14 cellular contexts compared by ENCODE assay signal in genomic region chr3:170307998-170308398, GRCh38. TPM values are rescaled to one million over a fixed set of nuclear protein-coding genes. Genes with fewer than 3 reads are reported as not detected.
DNase-seq lines count a peak whose midpoint lies in the region; ATAC-seq, FAIRE-seq and TF ChIP-seq lines count a peak whose summit lies in the region.
"Had no signal": no experiment of that assay in that cellular context is flagged by ENCODE, and none has a peak within 500 bp of the region (broad histone marks: within the 10 kb centered on the region; RNA-seq: fewer than 3 reads in every experiment).

No MANE protein-coding gene starts in this region.

- no peaks in the 10 kb centered on the region for H3K9me1 ChIP-seq in K562 (ENCODE audit: control insufficient read depth, insufficient read depth, low read length)

- no peaks in the 10 kb centered on the region for H3K9me3 Mint-ChIP-seq in activated T-cell treated with anti-CD3 and anti-CD28 coated beads, Interleukin-2, amount 50 U/mL, for 72 hours
- no peaks in the 10 kb centered on the region for H3K9me3 Mint-ChIP-seq in CD4-positive, alpha-beta T cell

- CTCF ChIA-PET in K562 (lab: Yijun Ruan, JAX; ENCODE audit: low intra/inter-chr PET ratio) = interaction anchor here (0.6 kb wide), 1 partner anchor 291 kb away, joined by 6 read pairs; no protein-coding TSS in a partner anchor
- CTCF ChIA-PET in CD4-positive, alpha-beta T cell (lab: Charles Lee) = interaction anchor here (1.1 to 1.4 kb wide), 5 partner anchors 20 to 119 kb away, joined by 3 to 4 read pairs (median 3); no protein-coding TSS in a partner anchor

- no peaks in the 10 kb centered on the region for H3K79me2 ChIP-seq in K562 (ENCODE audit: control insufficient read depth, insufficient read depth, low read length)

- no peaks in the 10 kb centered on the region for H3K36me3 Mint-ChIP-seq in activated T-cell treated with anti-CD3 and anti-CD28 coated beads, Interleukin-2, amount 50 U/mL, for 72 hours (ENCODE audit: insufficient read depth in 2 of 2)
- peaks cover 6% of the 10 kb centered on the region for H3K36me3 Mint-ChIP-seq in CD4-positive, alpha-beta T cell (ENCODE audit: low read depth)

- H3K9me3 ChIP-seq in K562 (replicated peaks; ENCODE audit: control insufficient read depth, insufficient read depth, low read depth, low read length) = no peaks in the 10 kb centered on the region
- no peaks in the 10 kb centered on the region for H3K9me3 ChIP-seq in lung (ENCODE audit: control insufficient read depth in 2 of 2, insufficient read depth in 1 of 2, low read length in 1 of 2)
- H3K9me3 ChIP-seq in CD4-positive, alpha-beta T cell (ENCODE audit: control insufficient read depth, low read length) = no peaks in the 10 kb centered on the region

- TF ChIP-seq RAD21 in K562 (CRISPR knock-in tag; conservative IDR thresholded peaks at IDR 0.05 in 1 of 2, IDR thresholded peaks at IDR 0.05 in 1 of 2) = no peak

- TF ChIP-seq EP300 in K562 (IDR thresholded peaks at IDR 0.05; ENCODE audit: low read length) = no peak

- H3K4me3 ChIP-seq in K562 (no peak overlapping the region), lung (no peak overlapping the region)
- H3K4me3 ChIP-seq: SK-N-MC had no signal

- H4K20me1 ChIP-seq in K562 (replicated peaks; ENCODE audit: control insufficient read depth, insufficient read depth, low read length) = no peaks in the 10 kb centered on the region

- H3K4me1 ChIP-seq in K562 (replicated peaks in 1 of 2; ENCODE audit: control insufficient read depth in 2 of 2, insufficient read depth in 2 of 2, low read length in 2 of 2) (peaks cover 0 to 5% of the 10 kb centered on the region in 2 experiments; a peak in 1 of 5 replicates), lung (ENCODE audit: control insufficient read depth in 2 of 2, insufficient read depth in 2 of 2, low read length in 2 of 2) (peaks cover 0 to 2% of the 10 kb centered on the region in 2 donors)

- H3K4me2 ChIP-seq in K562 (ENCODE audit: insufficient read depth, low read length) = no peak overlapping the region; the same call in 1 of the 2 replicates

- BruUV-seq in K562 (replicated peaks; lab: Mats Ljungman, UMichigan) = no TSS peak

- TF ChIP-seq CTCF in K562 (IDR thresholded peaks at IDR 0.05 in 2 of 3, conservative IDR thresholded peaks at IDR 0.05 in 1 of 3; ENCODE audit: insufficient read depth in 2 of 3, low read depth in 1 of 3, low read length in 3 of 3) = no peak
- TF ChIP-seq CTCF in lung (IDR thresholded peaks at IDR 0.05; ENCODE audit: control extremely low read depth, extremely low read depth) = no peak
- no peak for TF ChIP-seq CTCF in CD4-positive, alpha-beta T cell (IDR thresholded peaks at IDR 0.05)

- no peak overlapping the region for H3K27ac Mint-ChIP-seq in activated T-cell treated with anti-CD3 and anti-CD28 coated beads, Interleukin-2, amount 50 U/mL, for 72 hours
- no peak overlapping the region for H3K27ac Mint-ChIP-seq in CD4-positive, alpha-beta T cell

- H3K27me3 Mint-ChIP-seq in activated T-cell treated with anti-CD3 and anti-CD28 coated beads, Interleukin-2, amount 50 U/mL, for 72 hours (ENCODE audit: low read depth) = no peaks in the 10 kb centered on the region
- H3K27me3 Mint-ChIP-seq in CD4-positive, alpha-beta T cell = no peaks in the 10 kb centered on the region

- no peak for FAIRE-seq in K562 (lab: Jason Lieb, UNC)
- FAIRE-seq: colon had no signal

- H3K9ac ChIP-seq in K562 (ENCODE audit: insufficient read depth in 1 of 2, low read depth in 2 of 2, low read length in 2 of 2) = no peak overlapping the region

- in situ Hi-C loops in K562 (cut with MboI) = no loop called here

- DNase-seq in EH (ENCODE audit: low read depth) = peak; percentile 29
- DNase-seq in LoVo (ENCODE audit: low spot score) = peak; percentile 48
- peak in 1 of 4 experiments; percentile 17 for DNase-seq in K562 (ENCODE audit: extremely low read depth in 1 of 4, low spot score in 3 of 4)
- DNase-seq in lung (ENCODE audit: low spot score) = peak; percentile 58
- DNase-seq in activated T-cell treated with anti-CD3 and anti-CD28 coated beads, Interleukin-2, amount 50 U/mL, for 72 hours = no peak
- no peak for DNase-seq in CD4-positive, alpha-beta T cell
- DNase-seq: activated CD4-positive, alpha-beta T cell treated with anti-CD3 and anti-CD28 coated beads for 48 hours; activated naive CD4-positive, alpha-beta T cell; hippocampal formation; right cardiac atrium had no signal

- POLR2A ChIA-PET in K562 (lab: Yijun Ruan, JAX) = interaction anchor here (2.6 kb wide), 1 partner anchor 10 kb away, joined by 10 read pairs; no protein-coding TSS in a partner anchor
- POLR2A ChIA-PET in CD4-positive, alpha-beta T cell (lab: Charles Lee) = no interaction called here

- H3K4me1 Mint-ChIP-seq in activated T-cell treated with anti-CD3 and anti-CD28 coated beads, Interleukin-2, amount 50 U/mL, for 72 hours (ENCODE audit: low read depth) = no peaks in the 10 kb centered on the region
- H3K4me1 Mint-ChIP-seq in CD4-positive, alpha-beta T cell (ENCODE audit: low read depth) = no peaks in the 10 kb centered on the region

- no peak for TF ChIP-seq POLR2A in K562 (conservative IDR thresholded peaks at IDR 0.05)

- no peak overlapping the region for H2AFZ ChIP-seq in K562 (ENCODE audit: low read depth, low read length)

- H3K27ac ChIP-seq in K562 (ENCODE audit: extremely low read depth, low read depth, low read length) (no peak overlapping the region; the same call in 2 of the 3 replicates), lung (ENCODE audit: low read depth in 1 of 2, low read length in 1 of 2) (no peak overlapping the region)
- no peak overlapping the region for H3K27ac ChIP-seq in CD4-positive, alpha-beta T cell (ENCODE audit: low read depth, low read length)
- H3K27ac ChIP-seq: SK-N-MC had no signal

- 0 out of 3 replicates have a peak, but pooled peaks cover under 1% of the 10 kb centered on the region for H3K36me3 ChIP-seq in K562 (ENCODE audit: control insufficient read depth, insufficient read depth, low read length)
- H3K36me3 ChIP-seq in lung (ENCODE audit: control insufficient read depth in 2 of 2, insufficient read depth in 2 of 2, low read length in 2 of 2) = no peaks in the 10 kb centered on the region

- intact Hi-C loops in K562 (cut with micrococcal nuclease) = loop anchor here (10.0 kb wide), 2 partner anchors 233 to 443 kb away; partner anchors contain the start of gene LRRC31
- intact Hi-C loops in CD4-positive, alpha-beta T cell (cut with DNase I, micrococcal nuclease) = loop anchor here in 1 of 2 experiments (5.0 kb wide), 1 partner anchor 384 kb away; no protein-coding TSS in a partner anchor

- WGBS in K562 (ENCODE audit: insufficient coverage, low coverage, missing lambda C conversion rate) = 31% methylated on average over 9 of the region's 9 CpGs
- WGBS in lung, 2 donors = 71 to 74% methylated on average over 9 of the region's 9 CpGs

- ATAC-seq in K562 (peak; percentile 43; the same call in 2 of the 3 replicates), lung (ENCODE audit: insufficient read depth, low FRiP score) (peak; percentile 71), GM18858 (IDR thresholded peaks at IDR 0.05; ENCODE audit: unreplicated experiment) (no peak), HG02885 (IDR thresholded peaks at IDR 0.05; ENCODE audit: poor library complexity, unreplicated experiment) (no peak)
- no peak for ATAC-seq in activated T-cell treated with anti-CD3 and anti-CD28 coated beads, Interleukin-2, amount 50 U/mL, for 72 hours (replicated peaks in 1 of 2)
- ATAC-seq in CD4-positive, alpha-beta T cell (ENCODE audit: poor library complexity) = no peak
- ATAC-seq: right cardiac atrium had no signal

- no peak overlapping the region for H3K4me3 Mint-ChIP-seq in activated T-cell treated with anti-CD3 and anti-CD28 coated beads, Interleukin-2, amount 50 U/mL, for 72 hours
- H3K4me3 Mint-ChIP-seq in CD4-positive, alpha-beta T cell = no peak overlapping the region

- H3K27me3 ChIP-seq in K562 (ENCODE audit: control insufficient read depth in 2 of 2, insufficient read depth in 2 of 2, low read length in 2 of 2) (no peaks in the 10 kb centered on the region), lung (ENCODE audit: control insufficient read depth, insufficient read depth) (no peaks in the 10 kb centered on the region)
- H3K27me3 ChIP-seq in CD4-positive, alpha-beta T cell (ENCODE audit: control insufficient read depth, insufficient read depth, low read length) = no peaks in the 10 kb centered on the region

TF ChIP-seq in K562, 482 proteins besides CTCF, POLR2A, EP300 and RAD21 (continues in another document):
- TF ChIP-seq RFX5 (IDR thresholded peaks at IDR 0.05; ENCODE audit: low read depth, low read length) = no peak

RNA-seq across cellular contexts. Expression of gene SKIL, which starts 49.5 kb away (rescaled TPM):
- 19.4 and 45.9 TPM in 2 replicates for total RNA-seq in K562 (2011; cell fraction: chromatin; rRNA removed; ENCODE audit: low replicate concordance)
- 7.0 and 9.3 TPM in 2 replicates for total RNA-seq in K562 (2011; cell fraction: nucleolus; rRNA removed)
- 15.2 and 16.4 TPM in 2 replicates for total RNA-seq in K562 (2011; cell fraction: nucleoplasm; rRNA removed)
- total RNA-seq in K562 (2014; rRNA removed) = 11.5 and 19.1 TPM in 2 replicates
- 16.2 and 20.0 TPM in 2 replicates for total RNA-seq in K562 (2014; rRNA removed; fragmentation: Illumina TruSeq; extraction: Trizol)
- 15.5 and 15.6 TPM in 2 replicates for total RNA-seq in K562 (2015; rRNA removed; fragmentation: Illumina TruSeq; extraction: Trizol)
- total RNA-seq in K562 (2021) = 14.1 and 14.3 TPM in 2 replicates
- 5.7 and 6.7 TPM in 2 replicates for polyA plus RNA-seq in K562 (2011; rRNA removed)
- polyA plus RNA-seq in K562 (2011; cell fraction: cytosol; rRNA removed) = 1.4 and 2.6 TPM in 2 replicates
- polyA plus RNA-seq in K562 (2011; cell fraction: nucleus; rRNA removed) = 4.0 and 4.2 TPM in 2 replicates
- polyA plus RNA-seq in K562 (2012) = 7.3 and 9.6 TPM in 2 replicates
- polyA plus RNA-seq in K562 (2014; fragmentation: Illumina TruSeq; extraction: Trizol) = 4.2 and 4.8 TPM in 2 replicates
- 1 to 10 TPM; 4.4 to 9.7 TPM for polyA plus RNA-seq in K562 (2014; fragmentation: Nextera tagmentation; extraction: Ambion mirVana)
- polyA plus RNA-seq in K562 (2014; rRNA removed) = 4.3 and 5.5 TPM in 2 replicates
- polyA minus RNA-seq in K562 (2011; rRNA and poly(A)+ RNA removed) = 30.7 and 32.7 TPM in 2 replicates
- 14.4 and 18.0 TPM in 2 replicates for polyA minus RNA-seq in K562 (2011; cell fraction: cytosol; rRNA and poly(A)+ RNA removed)
- 5.0 and 8.0 TPM in 2 replicates for polyA minus RNA-seq in K562 (2011; cell fraction: nucleus; rRNA and poly(A)+ RNA removed)
- 100 to 1,000 TPM in 1 of 2 donors, 10 to 100 TPM in 1; 57.3 to 110 TPM for total RNA-seq in lung
- 10 to 100 TPM; 16.5 to 19.6 TPM for polyA plus RNA-seq in lung
- total RNA-seq in activated T-cell treated with anti-CD3 and anti-CD28 coated beads, Interleukin-2, amount 50 U/mL, for 72 hours = 10 to 100 TPM; 36.2 to 37.3 TPM
- 100 to 1,000 TPM; 121 to 130 TPM for total RNA-seq in CD4-positive, alpha-beta T cell

Comparison
In these comparisons a context has a peak if more than half of its experiments do, and no peak if none do; other contexts are left out.
1. DNase-seq: peak in EH (single experiment), LoVo (single experiment) and lung (single experiment); none in activated T-cell treated with anti-CD3 and anti-CD28 coated beads, Interleukin-2, amount 50 U/mL, for 72 hours (0 of 2) and CD4-positive, alpha-beta T cell (0 of 10).
2. ATAC-seq: peak in K562 (single experiment) and lung (single experiment); none in GM18858 (single experiment), HG02885 (single experiment), activated T-cell treated with anti-CD3 and anti-CD28 coated beads, Interleukin-2, amount 50 U/mL, for 72 hours (0 of 2) and CD4-positive, alpha-beta T cell (single experiment).